Comparison of ENCODE assay signal across 1 cellular context in genomic region chr1:1758692-1759455, GRCh38.
TF ChIP-seq lines count a peak whose summit lies in the region.

No MANE protein-coding gene starts in this region.

TF ChIP-seq in SK-N-SH, 30 proteins besides CTCF, POLR2A, EP300 and RAD21:
- no peak for TF ChIP-seq FOSL2 (IDR thresholded peaks at IDR 0.05; ENCODE audit: borderline replicate concordance, low read depth)
- TF ChIP-seq NRF1 (IDR thresholded peaks at IDR 0.05; ENCODE audit: low read depth, low read length) = no peak
- TF ChIP-seq FOXM1 (IDR thresholded peaks at IDR 0.05; ENCODE audit: low read depth) = no peak
- no peak for TF ChIP-seq TAF1 (IDR thresholded peaks at IDR 0.05; ENCODE audit: borderline replicate concordance, low read depth, low read length)
- TF ChIP-seq EZH2phosphoT487 (IDR thresholded peaks at IDR 0.05; ENCODE audit: borderline replicate concordance, low read depth) = no peak
- TF ChIP-seq TEAD4 (IDR thresholded peaks at IDR 0.05; ENCODE audit: borderline replicate concordance, insufficient read depth) = no peak
- no peak for TF ChIP-seq YY1 (IDR thresholded peaks at IDR 0.05; ENCODE audit: low read depth)
- TF ChIP-seq USF1 (IDR thresholded peaks at IDR 0.05; ENCODE audit: borderline replicate concordance, low read depth) = no peak
- no peak for TF ChIP-seq RCOR1 (IDR thresholded peaks at IDR 0.05; ENCODE audit: low read length)
- no peak for TF ChIP-seq GATA2 (CRISPR knock-in tag; IDR thresholded peaks at IDR 0.05)
- no peak for TF ChIP-seq NFIC (IDR thresholded peaks at IDR 0.05; ENCODE audit: borderline replicate concordance)
- no peak for TF ChIP-seq CHD2 (IDR thresholded peaks at IDR 0.05; ENCODE audit: low read length, partially characterized antibody)
- TF ChIP-seq RFX5 (IDR thresholded peaks at IDR 0.05; ENCODE audit: low read length) = no peak
